ENCODE assay signal across 1 cellular context in the genomic region with DNA sequence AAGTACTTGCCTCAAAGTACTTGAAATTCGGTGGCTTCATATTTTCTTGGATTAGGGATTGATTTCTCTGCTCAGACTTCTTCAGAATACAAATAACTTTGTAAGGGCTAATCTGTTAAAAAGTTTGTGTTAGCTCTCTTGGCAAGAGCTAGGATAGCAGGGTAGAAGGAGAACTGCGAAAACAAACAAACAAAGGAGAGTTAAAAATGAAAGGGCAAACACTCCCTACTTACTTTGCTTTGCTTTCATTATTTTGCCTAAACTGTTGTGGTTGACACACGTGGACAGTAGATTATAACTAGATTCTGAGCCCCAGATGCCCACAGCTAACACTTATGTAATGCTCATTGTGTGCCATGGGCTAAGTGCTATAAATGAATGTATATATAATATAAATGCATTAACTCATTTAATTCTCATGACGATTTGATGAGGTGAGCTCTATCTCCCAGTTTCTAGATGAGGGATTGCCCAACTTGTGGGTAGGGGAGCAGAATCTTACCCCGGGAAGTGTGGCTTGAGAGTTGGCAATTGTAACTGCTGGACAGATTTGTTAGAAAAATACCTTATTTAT.
TF ChIP-seq lines count a peak whose summit lies in the region.

No MANE protein-coding gene starts in this region.

TF ChIP-seq in HEK293, 187 proteins besides CTCF, POLR2A, EP300 and RAD21 (continued from another document):
- TF ChIP-seq, protein P1, sequence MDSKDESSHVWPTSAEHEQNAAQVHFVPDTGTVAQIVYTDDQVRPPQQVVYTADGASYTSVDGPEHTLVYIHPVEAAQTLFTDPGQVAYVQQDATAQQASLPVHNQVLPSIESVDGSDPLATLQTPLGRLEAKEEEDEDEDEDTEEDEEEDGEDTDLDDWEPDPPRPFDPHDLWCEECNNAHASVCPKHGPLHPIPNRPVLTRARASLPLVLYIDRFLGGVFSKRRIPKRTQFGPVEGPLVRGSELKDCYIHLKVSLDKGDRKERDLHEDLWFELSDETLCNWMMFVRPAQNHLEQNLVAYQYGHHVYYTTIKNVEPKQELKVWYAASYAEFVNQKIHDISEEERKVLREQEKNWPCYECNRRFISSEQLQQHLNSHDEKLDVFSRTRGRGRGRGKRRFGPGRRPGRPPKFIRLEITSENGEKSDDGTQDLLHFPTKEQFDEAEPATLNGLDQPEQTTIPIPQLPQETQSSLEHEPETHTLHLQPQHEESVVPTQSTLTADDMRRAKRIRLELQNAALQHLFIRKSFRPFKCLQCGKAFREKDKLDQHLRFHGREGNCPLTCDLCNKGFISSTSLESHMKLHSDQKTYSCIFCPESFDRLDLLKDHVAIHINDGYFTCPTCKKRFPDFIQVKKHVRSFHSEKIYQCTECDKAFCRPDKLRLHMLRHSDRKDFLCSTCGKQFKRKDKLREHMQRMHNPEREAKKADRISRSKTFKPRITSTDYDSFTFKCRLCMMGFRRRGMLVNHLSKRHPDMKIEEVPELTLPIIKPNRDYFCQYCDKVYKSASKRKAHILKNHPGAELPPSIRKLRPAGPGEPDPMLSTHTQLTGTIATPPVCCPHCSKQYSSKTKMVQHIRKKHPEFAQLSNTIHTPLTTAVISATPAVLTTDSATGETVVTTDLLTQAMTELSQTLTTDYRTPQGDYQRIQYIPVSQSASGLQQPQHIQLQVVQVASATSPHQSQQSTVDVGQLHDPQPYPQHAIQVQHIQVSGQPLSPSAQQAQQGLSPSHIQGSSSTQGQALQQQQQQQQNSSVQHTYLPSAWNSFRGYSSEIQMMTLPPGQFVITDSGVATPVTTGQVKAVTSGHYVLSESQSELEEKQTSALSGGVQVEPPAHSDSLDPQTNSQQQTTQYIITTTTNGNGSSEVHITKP (tag by site-specific recombination; IDR thresholded peaks at IDR 0.05): peak; percentile 39
- TF ChIP-seq ZNF664 (tag by site-specific recombination; IDR thresholded peaks at IDR 0.05) (peak; percentile 91), ZNF214 (tag by site-specific recombination; IDR thresholded peaks at IDR 0.05; ENCODE audit: borderline replicate concordance) (no peak), ZNF707 (tag by site-specific recombination; IDR thresholded peaks at IDR 0.05) (no peak)
